Comparison of ENCODE assay signal across 16 cellular contexts in the genomic region with DNA sequence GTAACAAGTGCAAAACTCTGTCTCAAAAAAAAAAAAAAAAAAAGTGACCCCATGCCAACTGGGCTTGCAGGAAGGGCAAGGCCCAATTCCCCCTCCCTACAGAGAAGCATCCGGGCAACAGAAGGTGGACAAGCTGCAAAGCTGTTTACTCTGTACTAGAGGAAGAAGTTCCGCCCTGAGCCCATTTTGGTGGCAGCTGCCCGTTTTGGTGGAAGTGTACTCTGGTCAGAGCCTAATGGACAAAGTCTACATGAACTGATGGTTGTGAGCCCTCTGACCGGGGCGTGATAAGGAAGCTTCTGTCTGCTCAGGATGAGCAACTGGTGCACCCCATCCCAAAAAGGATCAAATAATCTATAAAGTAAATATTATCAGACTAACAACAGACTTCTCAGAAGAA.
DNase-seq lines count a peak whose midpoint lies in the region; ATAC-seq, FAIRE-seq and TF ChIP-seq lines count a peak whose summit lies in the region.
"Had no signal": no experiment of that assay in that cellular context is flagged by ENCODE, and none has a peak within 500 bp of the region (broad histone marks: within the 10 kb centered on the region; RNA-seq: fewer than 3 reads in every experiment).

No MANE protein-coding gene starts in this region.

- H3K9ac ChIP-seq in endodermal cell (ENCODE audit: extremely low read depth, low read length, poor library complexity, severe bottlenecking): no peak overlapping the region

- no peak for TF ChIP-seq POLR2A in adrenal gland (IDR thresholded peaks at IDR 0.05)

- H3K4me3 ChIP-seq in endodermal cell (ENCODE audit: low read length) (no peak overlapping the region), mucosa of descending colon (no peak overlapping the region), adrenal gland (no peak overlapping the region)

- peaks cover 61% of the 10 kb centered on the region for H3K36me3 Mint-ChIP-seq in WTC11
- peaks cover 75% of the 10 kb centered on the region for H3K36me3 Mint-ChIP-seq in endodermal cell (ENCODE audit: low read depth)

- H3K27me3 ChIP-seq in endodermal cell (ENCODE audit: control insufficient read depth, insufficient read depth, low read length, poor library complexity, severe bottlenecking): no peaks in the 10 kb centered on the region
- no peaks in the 10 kb centered on the region for H3K27me3 ChIP-seq in adrenal gland

- CTCF ChIA-PET in WTC11 (lab: Charles Lee): no interaction called here

- H3K9me3 Mint-ChIP-seq in WTC11 (peaks cover 4% of the 10 kb centered on the region), endodermal cell (peaks cover 21% of the 10 kb centered on the region)

- H3K36me3 ChIP-seq in endodermal cell (ENCODE audit: control insufficient read depth, insufficient read depth, low read length) (peaks cover 85% of the 10 kb centered on the region), mucosa of descending colon (ENCODE audit: low read depth) (peaks cover 5% of the 10 kb centered on the region), adrenal gland (replicated peaks in 1 of 2) (peaks cover 0 to 31% of the 10 kb centered on the region in 2 donors)

- no peaks in the 10 kb centered on the region for H3K4me1 ChIP-seq in endodermal cell (ENCODE audit: control insufficient read depth, insufficient read depth, low read length)
- no peaks in the 10 kb centered on the region for H3K4me1 ChIP-seq in mucosa of descending colon (ENCODE audit: low read depth)
- no peaks in the 10 kb centered on the region for H3K4me1 ChIP-seq in adrenal gland (replicated peaks in 1 of 2)

- H3K27me3 Mint-ChIP-seq in WTC11 (ENCODE audit: low read depth) (no peaks in the 10 kb centered on the region), endodermal cell (ENCODE audit: insufficient read depth) (no peaks in the 10 kb centered on the region)
- H3K27me3 Mint-ChIP-seq: CD4-positive, alpha-beta memory T cell had no signal

- no peak for ATAC-seq in WTC11
- ATAC-seq in mucosa of descending colon: peak; percentile 27
- ATAC-seq in HG03460 (IDR thresholded peaks at IDR 0.05; ENCODE audit: unreplicated experiment): no peak

- intact Hi-C loops in mucosa of descending colon (cut with DNase I, micrococcal nuclease): no loop called here
- intact Hi-C loops in adrenal gland (cut with DNase I): no loop called here

- 94% methylated on average over 5 of the region's 5 CpGs; no CpG with 5 or more reads in 1 of the 2 experiments for WGBS in endodermal cell (ENCODE audit: insufficient coverage in 1 of 2, insufficient read length in 1 of 2), 2 experiments
- WGBS in adrenal gland, 4 donors: 93 to 99% (median 96%) methylated on average over 2 to 5 of the region's 5 CpGs

- no peak for FAIRE-seq in GM19239 (lab: Jason Lieb, UNC)
- FAIRE-seq: GM18507 had no signal

- no peaks in the 10 kb centered on the region for H3K4me1 Mint-ChIP-seq in WTC11
- peaks cover 2% of the 10 kb centered on the region for H3K4me1 Mint-ChIP-seq in endodermal cell

- H3K9me3 ChIP-seq in endodermal cell (ENCODE audit: control insufficient read depth, low read length): peaks cover 26% of the 10 kb centered on the region
- H3K9me3 ChIP-seq in mucosa of descending colon: peaks cover 4% of the 10 kb centered on the region
- H3K9me3 ChIP-seq in adrenal gland (replicated peaks in 1 of 3): no peaks in the 10 kb centered on the region

- POLR2A ChIA-PET in WTC11 (lab: Charles Lee): interaction anchor here (0.5 to 0.6 kb wide), 2 partner anchors 28 to 74 kb away, joined by 3 to 4 read pairs; no protein-coding TSS in a partner anchor

- H3K27ac ChIP-seq in endodermal cell (ENCODE audit: low read depth, low read length): no peak overlapping the region
- no peak overlapping the region for H3K27ac ChIP-seq in adrenal gland

- TF ChIP-seq CTCF in WTC11 (IDR thresholded peaks at IDR 0.05): no peak
- TF ChIP-seq CTCF in endodermal cell (conservative IDR thresholded peaks at IDR 0.05): no peak
- no peak for TF ChIP-seq CTCF in mucosa of descending colon (IDR thresholded peaks at IDR 0.05)
- no peak for TF ChIP-seq CTCF in adrenal gland (IDR thresholded peaks at IDR 0.05)

- H3K4me3 Mint-ChIP-seq in WTC11 (no peak overlapping the region), endodermal cell (no peak overlapping the region)
- H3K4me3 Mint-ChIP-seq: CD4-positive, alpha-beta memory T cell had no signal

- DNase-seq in WTC11 (ENCODE audit: low spot score) (no peak), endodermal cell (no peak), mucosa of descending colon (peak in 1 of 3 donors; percentile 5), adrenal gland (no peak), GM19239 (ENCODE audit: insufficient read length, low spot score) (no peak)
- DNase-seq: C1 segment of cervical spinal cord; Calu3; CD4-positive, alpha-beta memory T cell; COR-L47; DMS53; DMS79 treated with DMSO at 0.1 percent for 48 hours; GF-D8; H7; HCEC 1CT had no signal

- H3K27ac Mint-ChIP-seq in WTC11 (peak overlapping the region; percentile 50; the same call in 1 of the 2 replicates), endodermal cell (peak overlapping the region; percentile 62)

TF ChIP-seq in WTC11, 78 proteins besides CTCF, POLR2A, EP300 and RAD21 (continues in another document):
- TF ChIP-seq, protein P1, sequence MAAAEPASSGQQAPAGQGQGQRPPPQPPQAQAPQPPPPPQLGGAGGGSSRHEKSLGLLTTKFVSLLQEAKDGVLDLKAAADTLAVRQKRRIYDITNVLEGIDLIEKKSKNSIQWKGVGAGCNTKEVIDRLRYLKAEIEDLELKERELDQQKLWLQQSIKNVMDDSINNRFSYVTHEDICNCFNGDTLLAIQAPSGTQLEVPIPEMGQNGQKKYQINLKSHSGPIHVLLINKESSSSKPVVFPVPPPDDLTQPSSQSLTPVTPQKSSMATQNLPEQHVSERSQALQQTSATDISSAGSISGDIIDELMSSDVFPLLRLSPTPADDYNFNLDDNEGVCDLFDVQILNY (CRISPR knock-in tag; IDR thresholded peaks at IDR 0.05): no peak
- TF ChIP-seq, protein P2, sequence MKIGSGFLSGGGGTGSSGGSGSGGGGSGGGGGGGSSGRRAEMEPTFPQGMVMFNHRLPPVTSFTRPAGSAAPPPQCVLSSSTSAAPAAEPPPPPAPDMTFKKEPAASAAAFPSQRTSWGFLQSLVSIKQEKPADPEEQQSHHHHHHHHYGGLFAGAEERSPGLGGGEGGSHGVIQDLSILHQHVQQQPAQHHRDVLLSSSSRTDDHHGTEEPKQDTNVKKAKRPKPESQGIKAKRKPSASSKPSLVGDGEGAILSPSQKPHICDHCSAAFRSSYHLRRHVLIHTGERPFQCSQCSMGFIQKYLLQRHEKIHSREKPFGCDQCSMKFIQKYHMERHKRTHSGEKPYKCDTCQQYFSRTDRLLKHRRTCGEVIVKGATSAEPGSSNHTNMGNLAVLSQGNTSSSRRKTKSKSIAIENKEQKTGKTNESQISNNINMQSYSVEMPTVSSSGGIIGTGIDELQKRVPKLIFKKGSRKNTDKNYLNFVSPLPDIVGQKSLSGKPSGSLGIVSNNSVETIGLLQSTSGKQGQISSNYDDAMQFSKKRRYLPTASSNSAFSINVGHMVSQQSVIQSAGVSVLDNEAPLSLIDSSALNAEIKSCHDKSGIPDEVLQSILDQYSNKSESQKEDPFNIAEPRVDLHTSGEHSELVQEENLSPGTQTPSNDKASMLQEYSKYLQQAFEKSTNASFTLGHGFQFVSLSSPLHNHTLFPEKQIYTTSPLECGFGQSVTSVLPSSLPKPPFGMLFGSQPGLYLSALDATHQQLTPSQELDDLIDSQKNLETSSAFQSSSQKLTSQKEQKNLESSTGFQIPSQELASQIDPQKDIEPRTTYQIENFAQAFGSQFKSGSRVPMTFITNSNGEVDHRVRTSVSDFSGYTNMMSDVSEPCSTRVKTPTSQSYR (CRISPR knock-in tag; IDR thresholded peaks at IDR 0.05): no peak
- TF ChIP-seq, protein P3, sequence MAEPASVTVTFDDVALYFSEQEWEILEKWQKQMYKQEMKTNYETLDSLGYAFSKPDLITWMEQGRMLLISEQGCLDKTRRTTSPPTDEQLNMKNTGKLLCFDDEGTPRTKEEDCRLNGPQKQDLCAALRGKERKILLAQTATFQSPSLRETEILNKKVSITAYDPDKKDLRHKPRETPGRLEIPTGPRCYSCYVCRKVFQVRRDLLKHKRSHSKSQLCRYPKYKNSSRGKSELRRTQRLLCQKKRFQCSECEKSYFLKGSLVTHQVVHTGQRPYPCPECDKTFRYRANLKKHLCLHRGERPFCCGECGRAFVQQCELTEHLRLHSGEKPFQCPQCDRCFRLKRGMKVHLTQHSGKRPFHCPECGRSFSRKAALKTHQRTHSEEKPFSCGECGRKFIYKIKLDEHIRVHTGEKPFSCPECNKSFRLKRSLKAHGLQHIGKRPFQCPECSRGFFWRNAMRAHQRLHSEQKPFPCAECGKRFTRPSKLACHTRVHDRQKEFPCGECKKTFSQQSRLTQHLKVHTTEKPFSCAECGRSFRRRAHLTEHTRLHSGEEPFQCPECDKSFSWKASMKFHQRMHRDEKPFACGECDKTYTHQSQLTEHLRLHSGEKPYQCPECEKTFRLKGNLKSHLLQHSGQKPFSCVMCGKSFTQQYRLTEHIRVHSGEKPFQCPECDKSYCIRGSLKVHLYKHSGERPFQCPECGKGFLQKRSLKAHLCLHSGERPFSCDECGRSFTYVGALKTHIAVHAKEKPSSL (CRISPR knock-in tag; conservative IDR thresholded peaks at IDR 0.05): no peak
- TF ChIP-seq EMX1 (CRISPR knock-in tag; IDR thresholded peaks at IDR 0.05): no peak
- no peak for TF ChIP-seq IRF2 (CRISPR knock-in tag; IDR thresholded peaks at IDR 0.05; ENCODE audit: borderline replicate concordance, low read depth)
- TF ChIP-seq, protein P4, sequence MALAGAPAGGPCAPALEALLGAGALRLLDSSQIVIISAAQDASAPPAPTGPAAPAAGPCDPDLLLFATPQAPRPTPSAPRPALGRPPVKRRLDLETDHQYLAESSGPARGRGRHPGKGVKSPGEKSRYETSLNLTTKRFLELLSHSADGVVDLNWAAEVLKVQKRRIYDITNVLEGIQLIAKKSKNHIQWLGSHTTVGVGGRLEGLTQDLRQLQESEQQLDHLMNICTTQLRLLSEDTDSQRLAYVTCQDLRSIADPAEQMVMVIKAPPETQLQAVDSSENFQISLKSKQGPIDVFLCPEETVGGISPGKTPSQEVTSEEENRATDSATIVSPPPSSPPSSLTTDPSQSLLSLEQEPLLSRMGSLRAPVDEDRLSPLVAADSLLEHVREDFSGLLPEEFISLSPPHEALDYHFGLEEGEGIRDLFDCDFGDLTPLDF (CRISPR knock-in tag; IDR thresholded peaks at IDR 0.05): no peak
- TF ChIP-seq ZNF232 (CRISPR knock-in tag; IDR thresholded peaks at IDR 0.05): no peak
- no peak for TF ChIP-seq ZNF671 (CRISPR knock-in tag; IDR thresholded peaks at IDR 0.05)
- no peak for TF ChIP-seq ZNF317 (CRISPR knock-in tag; IDR thresholded peaks at IDR 0.05; ENCODE audit: borderline replicate concordance, low read depth)
- TF ChIP-seq, protein P5, sequence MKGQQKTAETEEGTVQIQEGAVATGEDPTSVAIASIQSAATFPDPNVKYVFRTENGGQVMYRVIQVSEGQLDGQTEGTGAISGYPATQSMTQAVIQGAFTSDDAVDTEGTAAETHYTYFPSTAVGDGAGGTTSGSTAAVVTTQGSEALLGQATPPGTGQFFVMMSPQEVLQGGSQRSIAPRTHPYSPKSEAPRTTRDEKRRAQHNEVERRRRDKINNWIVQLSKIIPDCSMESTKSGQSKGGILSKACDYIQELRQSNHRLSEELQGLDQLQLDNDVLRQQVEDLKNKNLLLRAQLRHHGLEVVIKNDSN (CRISPR knock-in tag; IDR thresholded peaks at IDR 0.05): no peak
